8 cellular contexts compared by ENCODE assay signal in genomic region chr12:132560421-132560830, GRCh38. TPM values are rescaled to one million over a fixed set of nuclear protein-coding genes. Genes with fewer than 3 reads are reported as not detected.
A peak's percentile ranks its signal among the peaks of the same experiment; 100 is the strongest.
DNase-seq lines count a peak whose midpoint lies in the region; ATAC-seq, FAIRE-seq and TF ChIP-seq lines count a peak whose summit lies in the region.

No MANE protein-coding gene starts in this region.

- H3K4me1 ChIP-seq in SJSA1 (replicated peaks) (peaks cover 15% of the 10 kb centered on the region), endothelial cell of umbilical vein (ENCODE audit: control insufficient read depth, extremely low read depth, insufficient read depth, low read length) (peaks cover 5% of the 10 kb centered on the region)

- H3K9me1 ChIP-seq in endothelial cell of umbilical vein (replicated peaks; ENCODE audit: control insufficient read depth, extremely low read depth, insufficient read depth, low read length), result no peaks in the 10 kb centered on the region

- no peak overlapping the region for H3K27ac Mint-ChIP-seq in naive thymus-derived CD8-positive, alpha-beta T cell

- H3K36me3 Mint-ChIP-seq in naive thymus-derived CD8-positive, alpha-beta T cell, result peaks cover 2 to 10% (median 3%) of the 10 kb centered on the region in 3 donors

- peaks cover 18% of the 10 kb centered on the region for H3K27me3 ChIP-seq in SJSA1 (replicated peaks)
- H3K27me3 ChIP-seq in endothelial cell of umbilical vein (ENCODE audit: control insufficient read depth in 2 of 2, insufficient read depth in 2 of 2, low read length in 2 of 2), result no peaks in the 10 kb centered on the region

- DNase-seq in GM12891 (ENCODE audit: insufficient read length, low spot score) (peak; percentile 62), SJSA1 (ENCODE audit: low read depth in 1 of 2, low spot score in 2 of 2) (no peak), endothelial cell of umbilical vein (ENCODE audit: low read depth, low spot score) (peak; percentile 26), SW 1271 (lab: John Stamatoyannopoulos, UW) (no peak), SIG-M5 (lab: John Stamatoyannopoulos, UW) (no peak)
- peak in 3 of 10 donors; percentile 15 to 30 (median 22) for DNase-seq in naive thymus-derived CD8-positive, alpha-beta T cell

- no peak for FAIRE-seq in GM12891 (lab: Jason Lieb, UNC)
- no peak for FAIRE-seq in endothelial cell of umbilical vein (lab: Jason Lieb, UNC)

- no peaks in the 10 kb centered on the region for H3K9me3 ChIP-seq in SJSA1 (replicated peaks)
- no peaks in the 10 kb centered on the region for H3K9me3 ChIP-seq in endothelial cell of umbilical vein (replicated peaks; ENCODE audit: control insufficient read depth, insufficient read depth, low read length)

- peaks cover 43% of the 10 kb centered on the region for H3K79me2 ChIP-seq in endothelial cell of umbilical vein (ENCODE audit: control insufficient read depth, insufficient read depth, low read length)

- peak overlapping the region; percentile 45 for H3K4me3 ChIP-seq in SJSA1
- peak overlapping the region; percentile 79 to 91 (median 81) for H3K4me3 ChIP-seq in endothelial cell of umbilical vein (replicated peaks in 1 of 3; ENCODE audit: insufficient read depth in 1 of 3, low read depth in 1 of 3, low read length in 3 of 3)

- peak overlapping the region; percentile 67 for H3K9ac ChIP-seq in endothelial cell of umbilical vein (replicated peaks; ENCODE audit: extremely low read depth, insufficient read depth, low read length)

- no peaks in the 10 kb centered on the region for H3K9me3 Mint-ChIP-seq in naive thymus-derived CD8-positive, alpha-beta T cell

- intact Hi-C loops in endothelial cell of umbilical vein (cut with micrococcal nuclease), result loop anchor here (1.0 to 2.0 kb wide), 3 partner anchors 55 to 131 kb away; partner anchors contain the start of gene FBRSL1

- CTCF ChIA-PET in endothelial cell of umbilical vein (lab: Charles Lee), result interaction anchor here (0.6 to 3.7 kb wide), 21 partner anchors 9 to 709 kb away, joined by 3 to 58 read pairs (median 5); partner anchors contain the start of gene LRCOL1

- H3K27ac ChIP-seq in 22Rv1 (peak overlapping the region; percentile 92), SJSA1 (no peak overlapping the region), endothelial cell of umbilical vein (ENCODE audit: insufficient read depth, low read depth, low read length) (peak overlapping the region; percentile 41)

- H3K4me1 Mint-ChIP-seq in naive thymus-derived CD8-positive, alpha-beta T cell, result peaks cover 8 to 32% (median 22%) of the 10 kb centered on the region in 4 donors

- H3K27me3 Mint-ChIP-seq in naive thymus-derived CD8-positive, alpha-beta T cell, result peaks cover 0 to 22% (median 10%) of the 10 kb centered on the region in 5 donors

- dilution Hi-C loops in endothelial cell of umbilical vein (cut with MboI; ENCODE audit: extremely low pct_ligation_motif_present, low sequenced_read_pairs), result no loop called here

- H3K36me3 ChIP-seq in SJSA1 (no peaks in the 10 kb centered on the region), endothelial cell of umbilical vein (ENCODE audit: control insufficient read depth in 2 of 2, extremely low read depth in 1 of 2, insufficient read depth in 2 of 2, low read length in 2 of 2) (peaks cover 0 to 2% of the 10 kb centered on the region in 2 experiments)

- TF ChIP-seq POLR2A in GM12891 (IDR thresholded peaks at IDR 0.05; ENCODE audit: low read depth, low read length), result no peak
- no peak for TF ChIP-seq POLR2A in endothelial cell of umbilical vein (IDR thresholded peaks at IDR 0.05; ENCODE audit: low read depth, low read length)

- peak overlapping the region; percentile 35 for H2AFZ ChIP-seq in endothelial cell of umbilical vein (ENCODE audit: low read depth, low read length)

- H3K4me3 Mint-ChIP-seq in naive thymus-derived CD8-positive, alpha-beta T cell, result peak overlapping the region; percentile 50 to 80 (median 70)

- BruUV-seq in endothelial cell of umbilical vein (replicated peaks; lab: Mats Ljungman, UMichigan), result no TSS peak

- TF ChIP-seq CTCF in 22Rv1 (IDR thresholded peaks at IDR 0.05) (no peak), endothelial cell of umbilical vein (IDR thresholded peaks at IDR 0.05; ENCODE audit: extremely low read depth in 1 of 2, insufficient read depth in 1 of 2, low read depth in 1 of 2, low read length in 2 of 2) (no peak)

- peak; percentile 34 to 39 for ATAC-seq in naive thymus-derived CD8-positive, alpha-beta T cell
- ATAC-seq in HG03175 (IDR thresholded peaks at IDR 0.05; ENCODE audit: unreplicated experiment), result no peak

- peaks cover 2% of the 10 kb centered on the region for H4K20me1 ChIP-seq in endothelial cell of umbilical vein (replicated peaks; ENCODE audit: control insufficient read depth, extremely low read depth, insufficient read depth, low read length)

- POLR2A ChIA-PET in endothelial cell of umbilical vein (lab: Charles Lee), result interaction anchor here (0.6 kb wide), 1 partner anchor 146 kb away, joined by 3 read pairs; no protein-coding TSS in a partner anchor
- POLR2A ChIA-PET in naive thymus-derived CD8-positive, alpha-beta T cell (lab: Charles Lee), result no interaction called here

- peak overlapping the region; percentile 72 for H3K4me2 ChIP-seq in endothelial cell of umbilical vein (ENCODE audit: insufficient read depth, low read length)

TF ChIP-seq in GM12891, 5 proteins besides CTCF, POLR2A, EP300 and RAD21:
- TF ChIP-seq POU2F2 (IDR thresholded peaks at IDR 0.05; ENCODE audit: low read depth, low read length) (no peak), SPI1 (IDR thresholded peaks at IDR 0.05; ENCODE audit: low read depth, low read length) (no peak), PAX5 (IDR thresholded peaks at IDR 0.05; ENCODE audit: insufficient read depth, low read length, severe bottlenecking) (no peak), TAF1 (IDR thresholded peaks at IDR 0.05; ENCODE audit: low read depth, low read length) (no peak), POLR2AphosphoS5 (IDR thresholded peaks at IDR 0.05; ENCODE audit: low read depth, low read length) (no peak)
TF ChIP-seq in GM12891: peak in this region for 0.

TF ChIP-seq in endothelial cell of umbilical vein, 7 proteins besides CTCF, POLR2A, EP300 and RAD21:
- TF ChIP-seq EZH2 (IDR thresholded peaks at IDR 0.05; ENCODE audit: borderline replicate concordance, low read depth, low read length, severe bottlenecking), result no peak
- TF ChIP-seq MAX (IDR thresholded peaks at IDR 0.05; ENCODE audit: insufficient read depth, insufficient read length), result no peak
- no peak for TF ChIP-seq FOS (IDR thresholded peaks at IDR 0.05; ENCODE audit: borderline replicate concordance, insufficient read depth, low read length)
- TF ChIP-seq JUN (IDR thresholded peaks at IDR 0.05; ENCODE audit: borderline replicate concordance, insufficient read depth, insufficient read length, low read depth), result no peak
- TF ChIP-seq POLR2AphosphoS5 (IDR thresholded peaks at IDR 0.05; ENCODE audit: insufficient read depth, low read depth, low read length), result no peak
- no peak for TF ChIP-seq GATA2 (IDR thresholded peaks at IDR 0.05; ENCODE audit: insufficient read depth, insufficient read length, low read depth, low read length)
- TF ChIP-seq MYC (IDR thresholded peaks at IDR 0.05; ENCODE audit: low read depth, low read length), result no peak

RNA-seq across cellular contexts. Expression of gene LRCOL1, which starts 50.0 kb away (rescaled TPM):
- 0.18 TPM for polyA plus RNA-seq in GM12891 (2012; ENCODE audit: low read depth, missing spikeins)
- not detected in 2 replicates for total RNA-seq in SJSA1 (2014; rRNA removed; shearing (Covaris generic))
- 1.2 TPM in 1 of 2 replicates, not detected in the other for total RNA-seq in endothelial cell of umbilical vein
- polyA plus RNA-seq in endothelial cell of umbilical vein, result 1.1 and 1.5 TPM in 2 replicates
- 0.28 and 0.49 TPM in 2 replicates for polyA plus RNA-seq in endothelial cell of umbilical vein (2011; cell fraction: cytosol; rRNA removed)
- polyA plus RNA-seq in endothelial cell of umbilical vein (2011; cell fraction: nucleus; rRNA removed), result 2.6 and 3.1 TPM in 2 replicates
- polyA plus RNA-seq in endothelial cell of umbilical vein (2012), result 0.48 and 0.89 TPM in 2 replicates
- 0.36 and 0.95 TPM in 2 replicates for polyA minus RNA-seq in endothelial cell of umbilical vein
- not detected for polyA minus RNA-seq in endothelial cell of umbilical vein (2011; cell fraction: cytosol; rRNA and poly(A)+ RNA removed)
- polyA minus RNA-seq in endothelial cell of umbilical vein (2011; cell fraction: nucleus; rRNA and poly(A)+ RNA removed), result not detected in 2 replicates
- total RNA-seq in naive thymus-derived CD8-positive, alpha-beta T cell, result not detected
- polyA plus RNA-seq in naive thymus-derived CD8-positive, alpha-beta T cell, result not detected

RNA-seq across cellular contexts. Expression of gene P2RX2, which starts 58.1 kb away (rescaled TPM):
- polyA plus RNA-seq in GM12891 (2012; ENCODE audit: low read depth, missing spikeins), result 0.08 TPM
- not detected in 2 replicates for total RNA-seq in SJSA1 (2014; rRNA removed; shearing (Covaris generic))
- total RNA-seq in endothelial cell of umbilical vein, result not detected in 2 replicates
- polyA plus RNA-seq in endothelial cell of umbilical vein, result not detected in 2 replicates
- polyA plus RNA-seq in endothelial cell of umbilical vein (2011; cell fraction: cytosol; rRNA removed), result not detected in 2 replicates
- not detected in 2 replicates for polyA plus RNA-seq in endothelial cell of umbilical vein (2011; cell fraction: nucleus; rRNA removed)
- polyA plus RNA-seq in endothelial cell of umbilical vein (2012), result not detected in 2 replicates
- not detected in 2 replicates for polyA minus RNA-seq in endothelial cell of umbilical vein
- not detected for polyA minus RNA-seq in endothelial cell of umbilical vein (2011; cell fraction: cytosol; rRNA and poly(A)+ RNA removed)
- not detected in 2 replicates for polyA minus RNA-seq in endothelial cell of umbilical vein (2011; cell fraction: nucleus; rRNA and poly(A)+ RNA removed)
- not detected for total RNA-seq in naive thymus-derived CD8-positive, alpha-beta T cell
- not detected for polyA plus RNA-seq in naive thymus-derived CD8-positive, alpha-beta T cell

Comparison
In these comparisons a context has a peak if more than half of its experiments do, and no peak if none do; other contexts are left out.
1. DNase-seq: peak in GM12891 (single experiment) and endothelial cell of umbilical vein (single experiment); none in SJSA1 (0 of 2), SW 1271 (0 of 2) and SIG-M5 (single experiment).